ENCODE assay signal across 9 cellular contexts in genomic region chr1:119367332-119368124, GRCh38. TPM values are rescaled to one million over a fixed set of nuclear protein-coding genes. Genes with fewer than 3 reads are reported as not detected.
DNase-seq lines count a peak whose midpoint lies in the region; ATAC-seq and TF ChIP-seq lines count a peak whose summit lies in the region.
"Had no signal": no experiment of that assay in that cellular context is flagged by ENCODE, and none has a peak within 500 bp of the region (broad histone marks: within the 10 kb centered on the region; RNA-seq: fewer than 3 reads in every experiment).

No MANE protein-coding gene starts in this region.

- no peaks in the 10 kb centered on the region for H3K36me3 Mint-ChIP-seq in activated CD8-positive, alpha-beta T cell treated with anti-CD3 and anti-CD28 coated beads for 36 hours (ENCODE audit: low read depth)
- no peaks in the 10 kb centered on the region for H3K36me3 Mint-ChIP-seq in activated CD8-positive, alpha-beta T cell treated with anti-CD3 and anti-CD28 coated beads, Interleukin-2, amount 10 ng/mL, durations not matched to agents 7 days and 5 days (ENCODE audit: low read depth)
- no peaks in the 10 kb centered on the region for H3K36me3 Mint-ChIP-seq in CD4-positive, alpha-beta memory T cell

- ATAC-seq in activated CD8-positive, alpha-beta T cell treated with anti-CD3 and anti-CD28 coated beads for 36 hours, result no peak
- no peak for ATAC-seq in activated CD8-positive, alpha-beta T cell treated with anti-CD3 and anti-CD28 coated beads, Interleukin-2, amount 10 ng/mL, durations not matched to agents 7 days and 5 days
- ATAC-seq in GM18498 (IDR thresholded peaks at IDR 0.05; ENCODE audit: unreplicated experiment) (no peak), HG02623 (IDR thresholded peaks at IDR 0.05; ENCODE audit: unreplicated experiment) (no peak)

- peak; percentile 66 for TF ChIP-seq CTCF in activated CD8-positive, alpha-beta T cell treated with anti-CD3 and anti-CD28 coated beads for 36 hours (IDR thresholded peaks at IDR 0.05)
- TF ChIP-seq CTCF in coronary artery (IDR thresholded peaks at IDR 0.05), result peak; percentile 70

- no peaks in the 10 kb centered on the region for H3K27me3 ChIP-seq in CD4-positive, alpha-beta memory T cell (ENCODE audit: insufficient read depth, low read length)

- POLR2A ChIA-PET in activated CD8-positive, alpha-beta T cell treated with anti-CD3 and anti-CD28 coated beads for 36 hours (lab: Charles Lee), result no interaction called here
- POLR2A ChIA-PET in activated CD8-positive, alpha-beta T cell treated with anti-CD3 and anti-CD28 coated beads, Interleukin-2, amount 10 ng/mL, durations not matched to agents 7 days and 5 days (lab: Charles Lee), result no interaction called here
- POLR2A ChIA-PET in CD4-positive, alpha-beta memory T cell (lab: Charles Lee; ENCODE audit: partially characterized antibody), result no interaction called here

- no peaks in the 10 kb centered on the region for H3K9me3 Mint-ChIP-seq in activated CD8-positive, alpha-beta T cell treated with anti-CD3 and anti-CD28 coated beads for 36 hours
- no peaks in the 10 kb centered on the region for H3K9me3 Mint-ChIP-seq in activated CD8-positive, alpha-beta T cell treated with anti-CD3 and anti-CD28 coated beads, Interleukin-2, amount 10 ng/mL, durations not matched to agents 7 days and 5 days (ENCODE audit: insufficient read depth)
- peaks cover 0 to 2% (median 0%) of the 10 kb centered on the region in 8 donors for H3K9me3 Mint-ChIP-seq in CD4-positive, alpha-beta memory T cell

- no peaks in the 10 kb centered on the region for H3K4me1 ChIP-seq in CD4-positive, alpha-beta memory T cell (ENCODE audit: insufficient read depth, low read length)

- no peak overlapping the region for H3K27ac ChIP-seq in coronary artery
- no peak overlapping the region for H3K27ac ChIP-seq in CD4-positive, alpha-beta memory T cell (ENCODE audit: low read depth, low read length)

- CTCF ChIA-PET in activated CD8-positive, alpha-beta T cell treated with anti-CD3 and anti-CD28 coated beads for 36 hours (lab: Charles Lee), result interaction anchor here (1.1 to 2.3 kb wide), 7 partner anchors 10 to 92 kb away, joined by 3 to 19 read pairs (median 5); no protein-coding TSS in a partner anchor
- CTCF ChIA-PET in activated CD8-positive, alpha-beta T cell treated with anti-CD3 and anti-CD28 coated beads, Interleukin-2, amount 10 ng/mL, durations not matched to agents 7 days and 5 days (lab: Charles Lee), result interaction anchor here (0.7 to 1.5 kb wide), 9 partner anchors 20 to 227 kb away, joined by 3 to 13 read pairs (median 4); partner anchors contain the start of gene WARS2
- CTCF ChIA-PET in CD4-positive, alpha-beta memory T cell (lab: Charles Lee; ENCODE audit: partially characterized antibody), result interaction anchor here (2.1 kb wide), 1 partner anchor 92 kb away, joined by 5 read pairs; no protein-coding TSS in a partner anchor

- H3K4me3 Mint-ChIP-seq in activated CD8-positive, alpha-beta T cell treated with anti-CD3 and anti-CD28 coated beads for 36 hours, result no peak overlapping the region
- no peak overlapping the region for H3K4me3 Mint-ChIP-seq in activated CD8-positive, alpha-beta T cell treated with anti-CD3 and anti-CD28 coated beads, Interleukin-2, amount 10 ng/mL, durations not matched to agents 7 days and 5 days
- no peak overlapping the region for H3K4me3 Mint-ChIP-seq in CD4-positive, alpha-beta memory T cell

- no peak overlapping the region for H3K27ac Mint-ChIP-seq in activated CD8-positive, alpha-beta T cell treated with anti-CD3 and anti-CD28 coated beads for 36 hours
- no peak overlapping the region for H3K27ac Mint-ChIP-seq in activated CD8-positive, alpha-beta T cell treated with anti-CD3 and anti-CD28 coated beads, Interleukin-2, amount 10 ng/mL, durations not matched to agents 7 days and 5 days
- no peak overlapping the region for H3K27ac Mint-ChIP-seq in CD4-positive, alpha-beta memory T cell

- no peaks in the 10 kb centered on the region for H3K9me3 ChIP-seq in CD4-positive, alpha-beta memory T cell (ENCODE audit: control insufficient read depth in 1 of 2, low read length in 2 of 2)

- H3K27me3 Mint-ChIP-seq in activated CD8-positive, alpha-beta T cell treated with anti-CD3 and anti-CD28 coated beads for 36 hours, result peaks cover 12% of the 10 kb centered on the region
- peaks cover 19% of the 10 kb centered on the region for H3K27me3 Mint-ChIP-seq in activated CD8-positive, alpha-beta T cell treated with anti-CD3 and anti-CD28 coated beads, Interleukin-2, amount 10 ng/mL, durations not matched to agents 7 days and 5 days (ENCODE audit: low read depth)
- peaks cover 10 to 15% of the 10 kb centered on the region in 2 donors for H3K27me3 Mint-ChIP-seq in CD4-positive, alpha-beta memory T cell

- no peak overlapping the region for H3K4me3 ChIP-seq in coronary artery
- H3K4me3 ChIP-seq in CD4-positive, alpha-beta memory T cell (ENCODE audit: low read length in 2 of 2), result no peak overlapping the region

- intact Hi-C loops in activated CD8-positive, alpha-beta T cell treated with anti-CD3 and anti-CD28 coated beads for 36 hours (cut with micrococcal nuclease), result loop anchor here (2.0 kb wide), 1 partner anchor 81 kb away; no protein-coding TSS in a partner anchor
- intact Hi-C loops in CD4-positive, alpha-beta memory T cell (cut with micrococcal nuclease), result loop anchor here (2.0 kb wide), 2 partner anchors 75 to 1217 kb away; no protein-coding TSS in a partner anchor

- H3K4me1 Mint-ChIP-seq in activated CD8-positive, alpha-beta T cell treated with anti-CD3 and anti-CD28 coated beads for 36 hours (ENCODE audit: low read depth), result no peaks in the 10 kb centered on the region
- H3K4me1 Mint-ChIP-seq in activated CD8-positive, alpha-beta T cell treated with anti-CD3 and anti-CD28 coated beads, Interleukin-2, amount 10 ng/mL, durations not matched to agents 7 days and 5 days (ENCODE audit: low read depth), result no peaks in the 10 kb centered on the region
- H3K4me1 Mint-ChIP-seq in CD4-positive, alpha-beta memory T cell, result no peaks in the 10 kb centered on the region

- no peak for DNase-seq in activated CD8-positive, alpha-beta T cell treated with anti-CD3 and anti-CD28 coated beads for 36 hours
- DNase-seq in activated CD8-positive, alpha-beta T cell treated with anti-CD3 and anti-CD28 coated beads, Interleukin-2, amount 10 ng/mL, durations not matched to agents 7 days and 5 days, result no peak
- DNase-seq in NCI-H2227 treated with DMSO at 0.1 percent for 48 hours (lab: John Stamatoyannopoulos, UW), result peak; percentile 3
- no peak for DNase-seq in coronary artery (ENCODE audit: low spot score)
- peak; percentile 56 for DNase-seq in myocyte (ENCODE audit: low read depth)
- no peak for DNase-seq in CD4-positive, alpha-beta memory T cell

- no peaks in the 10 kb centered on the region for H3K36me3 ChIP-seq in CD4-positive, alpha-beta memory T cell (ENCODE audit: insufficient read depth, low read length)

RNA-seq across cellular contexts. Expression of gene HAO2, which starts 1.1 kb away (rescaled TPM):
- not detected for total RNA-seq in activated CD8-positive, alpha-beta T cell treated with anti-CD3 and anti-CD28 coated beads for 36 hours
- total RNA-seq in activated CD8-positive, alpha-beta T cell treated with anti-CD3 and anti-CD28 coated beads, Interleukin-2, amount 10 ng/mL, durations not matched to agents 7 days and 5 days, result not detected
- total RNA-seq in myocyte, result 0.11 TPM in 1 of 2 replicates, not detected in the other
- polyA plus RNA-seq in myocyte (2012), result not detected
- not detected for total RNA-seq in CD4-positive, alpha-beta memory T cell
- polyA plus RNA-seq in CD4-positive, alpha-beta memory T cell, result not detected
- total RNA-seq: temporal lobe had no signal

RNA-seq across cellular contexts. Expression of gene HSD3B2, which starts 47.4 kb away (rescaled TPM):
- not detected for total RNA-seq in activated CD8-positive, alpha-beta T cell treated with anti-CD3 and anti-CD28 coated beads for 36 hours
- not detected for total RNA-seq in activated CD8-positive, alpha-beta T cell treated with anti-CD3 and anti-CD28 coated beads, Interleukin-2, amount 10 ng/mL, durations not matched to agents 7 days and 5 days
- total RNA-seq in myocyte, result not detected in 2 replicates
- not detected for polyA plus RNA-seq in myocyte (2012)
- not detected for total RNA-seq in CD4-positive, alpha-beta memory T cell
- polyA plus RNA-seq in CD4-positive, alpha-beta memory T cell, result not detected
- total RNA-seq: temporal lobe had no signal

Comparison
In these comparisons a context has a peak if more than half of its experiments do, and no peak if none do; other contexts are left out.
1. DNase-seq: peak in NCI-H2227 treated with DMSO at 0.1 percent for 48 hours (single experiment) and myocyte (single experiment); none in activated CD8-positive, alpha-beta T cell treated with anti-CD3 and anti-CD28 coated beads for 36 hours (single experiment), activated CD8-positive, alpha-beta T cell treated with anti-CD3 and anti-CD28 coated beads, Interleukin-2, amount 10 ng/mL, durations not matched to agents 7 days and 5 days (single experiment), coronary artery (single experiment) and CD4-positive, alpha-beta memory T cell (0 of 5).